In the genomic region with DNA sequence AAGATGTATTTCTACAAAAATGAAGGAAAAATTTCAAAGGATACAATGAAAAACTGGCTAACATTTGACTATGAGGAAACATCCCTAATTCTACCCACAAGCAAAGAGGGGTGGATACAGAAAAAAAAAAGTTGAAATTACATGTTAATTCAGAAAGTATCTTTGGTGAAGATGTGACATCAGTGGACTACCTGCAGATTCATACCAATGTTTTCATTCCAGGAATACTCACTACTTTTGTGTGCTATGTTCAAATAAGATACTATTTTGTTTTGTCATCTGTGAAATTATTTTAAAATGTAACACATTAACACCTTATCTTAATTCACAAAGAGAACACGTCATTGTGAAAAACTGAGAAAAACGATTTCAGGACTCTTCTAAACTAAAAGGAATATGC, we compare ENCODE assay signal across 27 cellular contexts. TPM values are rescaled to one million over a fixed set of nuclear protein-coding genes. Genes with fewer than 3 reads are reported as not detected.
DNase-seq lines count a peak whose midpoint lies in the region; ATAC-seq, FAIRE-seq and TF ChIP-seq lines count a peak whose summit lies in the region.
"Had no signal": no experiment of that assay in that cellular context is flagged by ENCODE, and none has a peak within 500 bp of the region (broad histone marks: within the 10 kb centered on the region; RNA-seq: fewer than 3 reads in every experiment).

No MANE protein-coding gene starts in this region.

- H3K27ac ChIP-seq in hepatocyte: no peak overlapping the region
- H3K27ac ChIP-seq: heart left ventricle, lower lobe of right lung, ovary, skin epidermis, transverse colon had no signal

- H3K4me1 Mint-ChIP-seq in activated CD8-positive, alpha-beta memory T cell treated with anti-CD3 and anti-CD28 coated beads, Interleukin-2, amount 10 ng/mL, durations not matched to agents 7 days and 5 days: peaks cover 58% of the 10 kb centered on the region
- H3K4me1 Mint-ChIP-seq in activated CD8-positive, alpha-beta T cell treated with anti-CD3 and anti-CD28 coated beads for 36 hours (ENCODE audit: low read depth): peaks cover 70% of the 10 kb centered on the region
- H3K4me1 Mint-ChIP-seq in memory B cell: peaks cover 27% of the 10 kb centered on the region

- H4K20me1 ChIP-seq in hepatocyte (ENCODE audit: insufficient read depth, poor library complexity, severe bottlenecking): no peaks in the 10 kb centered on the region

- no peak for DNase-seq in activated CD8-positive, alpha-beta memory T cell treated with anti-CD3 and anti-CD28 coated beads, Interleukin-2, amount 10 ng/mL, durations not matched to agents 7 days and 5 days
- no peak for DNase-seq in activated CD8-positive, alpha-beta memory T cell treated with anti-CD3 and anti-CD28 coated beads, Interleukin-2, amount 50 U/mL, for 48 hours
- no peak for DNase-seq in activated CD8-positive, alpha-beta T cell treated with anti-CD3 and anti-CD28 coated beads for 36 hours
- no peak for DNase-seq in memory B cell (ENCODE audit: low spot score in 2 of 2)
- no peak for DNase-seq in D721Med (ENCODE audit: insufficient read length, low spot score)
- no peak for DNase-seq in frontal cortex (ENCODE audit: low spot score in 2 of 2)
- no peak for DNase-seq in hepatocyte (ENCODE audit: low spot score)
- DNase-seq: activated CD8-positive, alpha-beta memory T cell treated with anti-CD3 and anti-CD28 coated beads, Interleukin-2, amount 50 U/mL, for 4 hours; BE2C; DMS53; foreskin fibroblast; heart left ventricle; KBM-7; lower lobe of right lung; mucosa of descending colon; NCI-H1417; NCI-H2081; NCI-H2227 treated with DMSO at 0.1 percent for 48 hours; NCI-H526 treated with DMSO at 0.1 percent for 48 hours; ovary; transverse colon had no signal

- H2AFZ ChIP-seq in hepatocyte: no peak overlapping the region

- H3K4me2 ChIP-seq in hepatocyte: no peak overlapping the region

- H3K27me3 Mint-ChIP-seq in activated CD8-positive, alpha-beta memory T cell treated with anti-CD3 and anti-CD28 coated beads, Interleukin-2, amount 10 ng/mL, durations not matched to agents 7 days and 5 days: no peaks in the 10 kb centered on the region
- no peaks in the 10 kb centered on the region for H3K27me3 Mint-ChIP-seq in activated CD8-positive, alpha-beta T cell treated with anti-CD3 and anti-CD28 coated beads for 36 hours
- H3K27me3 Mint-ChIP-seq in memory B cell: no peaks in the 10 kb centered on the region

- FAIRE-seq in D721Med (lab: Jason Lieb, UNC) (no peak), frontal cortex (lab: Jason Lieb, UNC) (no peak)
- FAIRE-seq: astrocyte, G401.6, RCC 7860, TTC549 had no signal

- H3K27me3 ChIP-seq in hepatocyte: no peaks in the 10 kb centered on the region
- H3K27me3 ChIP-seq: BE2C, heart left ventricle, ovary, transverse colon had no signal

- no peaks in the 10 kb centered on the region for H3K9me3 ChIP-seq in hepatocyte (ENCODE audit: low read depth)
- H3K9me3 ChIP-seq: BE2C, heart left ventricle, lower lobe of right lung, mucosa of descending colon, ovary, transverse colon had no signal

- H3K36me3 Mint-ChIP-seq in activated CD8-positive, alpha-beta memory T cell treated with anti-CD3 and anti-CD28 coated beads, Interleukin-2, amount 10 ng/mL, durations not matched to agents 7 days and 5 days: peaks cover 28% of the 10 kb centered on the region
- peaks cover 55% of the 10 kb centered on the region for H3K36me3 Mint-ChIP-seq in activated CD8-positive, alpha-beta T cell treated with anti-CD3 and anti-CD28 coated beads for 36 hours (ENCODE audit: low read depth)
- H3K36me3 Mint-ChIP-seq in memory B cell: peaks cover 12% of the 10 kb centered on the region

- no peak for ATAC-seq in activated CD8-positive, alpha-beta memory T cell treated with anti-CD3 and anti-CD28 coated beads, Interleukin-2, amount 10 ng/mL, durations not matched to agents 7 days and 5 days
- ATAC-seq in GM18861 (IDR thresholded peaks at IDR 0.05; ENCODE audit: unreplicated experiment) (peak; percentile 1), memory B cell (ENCODE audit: low read depth) (no peak)
- ATAC-seq in activated CD8-positive, alpha-beta T cell treated with anti-CD3 and anti-CD28 coated beads for 36 hours: no peak
- ATAC-seq: heart left ventricle, lower lobe of right lung, mucosa of descending colon had no signal

- CTCF ChIA-PET in activated CD8-positive, alpha-beta memory T cell treated with anti-CD3 and anti-CD28 coated beads, Interleukin-2, amount 10 ng/mL, durations not matched to agents 7 days and 5 days (lab: Charles Lee): interaction anchor here (1.4 to 3.4 kb wide), 4 partner anchors 9 to 197 kb away, joined by 3 to 10 read pairs (median 4); no protein-coding TSS in a partner anchor
- CTCF ChIA-PET in activated CD8-positive, alpha-beta T cell treated with anti-CD3 and anti-CD28 coated beads for 36 hours (lab: Charles Lee): interaction anchor here (2.3 to 5.8 kb wide), 3 partner anchors 9 to 197 kb away, joined by 6 to 30 read pairs (median 11); no protein-coding TSS in a partner anchor

- POLR2A ChIA-PET in activated CD8-positive, alpha-beta T cell treated with anti-CD3 and anti-CD28 coated beads for 36 hours (lab: Charles Lee): interaction anchor here (1.2 kb wide), 2 partner anchors 19 to 51 kb away, joined by 3 read pairs; no protein-coding TSS in a partner anchor

- peak overlapping the region; percentile 92 for H3K27ac Mint-ChIP-seq in activated CD8-positive, alpha-beta memory T cell treated with anti-CD3 and anti-CD28 coated beads, Interleukin-2, amount 10 ng/mL, durations not matched to agents 7 days and 5 days
- H3K27ac Mint-ChIP-seq in activated CD8-positive, alpha-beta T cell treated with anti-CD3 and anti-CD28 coated beads for 36 hours: peak overlapping the region; percentile 98
- H3K27ac Mint-ChIP-seq in memory B cell: peak overlapping the region; percentile 87

- H3K9me3 Mint-ChIP-seq in activated CD8-positive, alpha-beta memory T cell treated with anti-CD3 and anti-CD28 coated beads, Interleukin-2, amount 10 ng/mL, durations not matched to agents 7 days and 5 days (ENCODE audit: low read depth): no peaks in the 10 kb centered on the region
- H3K9me3 Mint-ChIP-seq in activated CD8-positive, alpha-beta T cell treated with anti-CD3 and anti-CD28 coated beads for 36 hours: no peaks in the 10 kb centered on the region
- H3K9me3 Mint-ChIP-seq in memory B cell: no peaks in the 10 kb centered on the region

- peaks cover 5% of the 10 kb centered on the region for H3K79me2 ChIP-seq in hepatocyte

- H3K4me3 ChIP-seq in hepatocyte: no peak overlapping the region
- H3K4me3 ChIP-seq: heart left ventricle, lower lobe of right lung, mucosa of descending colon, ovary, skin epidermis, transverse colon had no signal

- H3K4me3 Mint-ChIP-seq in activated CD8-positive, alpha-beta memory T cell treated with anti-CD3 and anti-CD28 coated beads, Interleukin-2, amount 10 ng/mL, durations not matched to agents 7 days and 5 days: no peak overlapping the region
- no peak overlapping the region for H3K4me3 Mint-ChIP-seq in activated CD8-positive, alpha-beta T cell treated with anti-CD3 and anti-CD28 coated beads for 36 hours
- H3K4me3 Mint-ChIP-seq in memory B cell: no peak overlapping the region

- no peaks in the 10 kb centered on the region for H3K9me2 ChIP-seq in hepatocyte (replicated peaks; ENCODE audit: insufficient read depth)

- H3K36me3 ChIP-seq in hepatocyte (replicated peaks; ENCODE audit: insufficient read depth, low read depth): no peaks in the 10 kb centered on the region
- H3K36me3 ChIP-seq: ovary had no signal

- TF ChIP-seq CTCF in activated CD8-positive, alpha-beta T cell treated with anti-CD3 and anti-CD28 coated beads for 36 hours (IDR thresholded peaks at IDR 0.05): no peak
- no peak for TF ChIP-seq CTCF in D721Med (IDR thresholded peaks at IDR 0.05; ENCODE audit: insufficient read depth, missing control alignments)
- TF ChIP-seq CTCF in hepatocyte (IDR thresholded peaks at IDR 0.05; ENCODE audit: poor library complexity): no peak

- intact Hi-C loops in activated CD8-positive, alpha-beta T cell treated with anti-CD3 and anti-CD28 coated beads for 36 hours (cut with micrococcal nuclease): no loop called here

- WGBS in hepatocyte (ENCODE audit: low lambda C conversion rate, missing lambda C conversion rate): 91% methylated on average over 2 of the region's 2 CpGs

- no peaks in the 10 kb centered on the region for H3K4me1 ChIP-seq in hepatocyte (ENCODE audit: insufficient read depth)
- H3K4me1 ChIP-seq: BE2C had no signal

RNA-seq across cellular contexts. Expression of a gene that starts 19.9 kb away (rescaled TPM):
- 10 to 100 TPM; 21.5 to 36.6 TPM for total RNA-seq in activated CD8-positive, alpha-beta memory T cell treated with anti-CD3 and anti-CD28 coated beads, Interleukin-2, amount 10 ng/mL, durations not matched to agents 7 days and 5 days
- 10 to 100 TPM; 32.3 TPM for total RNA-seq in activated CD8-positive, alpha-beta T cell treated with anti-CD3 and anti-CD28 coated beads for 36 hours
- total RNA-seq in frontal cortex (33.8 TPM), hepatocyte (18.6 and 27.9 TPM in 2 replicates)
- polyA plus RNA-seq in hepatocyte: 8.8 and 10.6 TPM in 2 replicates
